Comparison of ENCODE assay signal across 35 cellular contexts in the genomic region with DNA sequence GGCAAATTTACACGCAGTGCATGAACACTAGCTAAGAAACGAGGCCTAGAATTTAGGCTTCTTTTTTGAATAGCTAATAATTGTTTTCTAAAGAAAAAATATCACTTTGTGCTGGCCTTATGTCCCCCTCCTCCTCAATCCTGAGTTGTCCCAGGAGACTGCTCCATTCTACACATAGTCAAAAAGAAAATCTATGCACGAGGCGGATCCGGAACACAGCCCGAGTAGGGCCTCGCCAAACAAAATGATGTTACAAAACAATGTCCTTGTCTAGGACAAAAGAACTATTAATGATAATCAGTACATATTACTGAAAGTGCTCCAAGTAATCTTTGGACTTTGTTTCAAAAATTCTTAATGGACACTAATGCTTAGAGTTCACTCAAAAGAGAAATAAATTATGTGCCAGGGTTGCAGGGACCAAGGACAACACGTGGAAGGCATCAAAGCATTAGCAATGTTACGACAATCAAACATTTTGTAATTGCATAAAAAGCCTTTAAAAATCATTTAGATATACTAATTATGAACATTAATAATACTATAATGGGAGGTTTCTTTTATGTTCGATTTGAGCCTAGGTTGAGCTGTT.
"Had no signal": no experiment of that assay in that cellular context is flagged by ENCODE, and none has a peak within 500 bp of the region (broad histone marks: within the 10 kb centered on the region; RNA-seq: fewer than 3 reads in every experiment).

No MANE protein-coding gene starts in this region.

- H3K36me3 Mint-ChIP-seq: activated CD4-positive, alpha-beta memory T cell treated with anti-CD3 and anti-CD28 coated beads for 36 hours; activated naive CD8-positive, alpha-beta T cell treated with anti-CD3 and anti-CD28 coated beads for 36 hours; brain; T-cell had no signal

- H3K27ac Mint-ChIP-seq: activated B cell treated with CpG ODN at 0.5 μM for 24 hours; activated CD4-positive, alpha-beta memory T cell treated with anti-CD3 and anti-CD28 coated beads for 36 hours; activated CD4-positive, alpha-beta T cell treated with anti-CD3 and anti-CD28 coated beads, Interleukin-2, amount 10 ng/mL, durations not matched to agents 24 days and 14 days; activated CD8-positive, alpha-beta T cell treated with anti-CD3 and anti-CD28 coated beads for 36 hours; activated naive CD4-positive, alpha-beta T cell treated with anti-CD3 and anti-CD28 coated beads for 36 hours; activated naive CD4-positive, alpha-beta T cell treated with anti-CD3 and anti-CD28 coated beads, Interleukin-2, amount 50 U/mL, for 72 hours; activated naive CD8-positive, alpha-beta T cell treated with anti-CD3 and anti-CD28 coated beads for 36 hours; activated T-cell treated with anti-CD3 and anti-CD28 coated beads, Interleukin-2, amount 50 U/mL, for 72 hours; activated T-helper 1 cell treated with anti-CD3 and anti-CD28 coated beads, Interleukin-12 subunit alpha, Interleukin-12 subunit beta, Interleukin-2, Interleukin-4 antibody, amounts not matched to agents 30 ng/mL and 10 ng/mL and 1 ng/mL, durations not matched to agents 14 hours and 24 hours and 36 hours; activated T-helper 17 cell treated with anti-CD3 and anti-CD28 coated beads, Interleukin-2, amount 50 U/mL, for 72 hours; brain; T-cell; T-helper 2 cell treated with Interferon-gamma antibody and Interleukin-4, amounts not matched to agents 5 μg/mL and 100 μg/mL, for 36 hours had no signal

- H3K4me1 Mint-ChIP-seq: activated B cell treated with CpG ODN at 0.5 μM for 24 hours, brain had no signal

- H3K27ac ChIP-seq: ascending aorta, cardiac muscle cell, VCaP had no signal

- ATAC-seq: activated CD8-positive, alpha-beta T cell treated with anti-CD3 and anti-CD28 coated beads for 36 hours; activated naive CD4-positive, alpha-beta T cell treated with anti-CD3 and anti-CD28 coated beads, Interleukin-2, amount 50 U/mL, for 72 hours; activated T-cell treated with anti-CD3 and anti-CD28 coated beads, Interleukin-2, amount 50 U/mL, for 4 hours; activated T-cell treated with anti-CD3 and anti-CD28 coated beads, Interleukin-2, amount 50 U/mL, for 72 hours; activated T-helper 17 cell treated with anti-CD3 and anti-CD28 coated beads, Interleukin-2, amount 50 U/mL, for 72 hours; T-cell had no signal

- H3K27me3 ChIP-seq: ascending aorta, cardiac muscle cell had no signal

- H3K36me3 ChIP-seq: ascending aorta, cardiac muscle cell had no signal

- H3K4me3 Mint-ChIP-seq: activated B cell treated with CpG ODN at 0.5 μM for 24 hours; activated CD4-positive, alpha-beta memory T cell treated with anti-CD3 and anti-CD28 coated beads for 36 hours; activated CD4-positive, alpha-beta T cell treated with anti-CD3 and anti-CD28 coated beads, Interleukin-2, amount 10 ng/mL, durations not matched to agents 24 days and 14 days; activated CD8-positive, alpha-beta T cell treated with anti-CD3 and anti-CD28 coated beads for 36 hours; activated naive CD4-positive, alpha-beta T cell treated with anti-CD3 and anti-CD28 coated beads for 36 hours; activated naive CD8-positive, alpha-beta T cell treated with anti-CD3 and anti-CD28 coated beads for 36 hours; activated T-cell treated with anti-CD3 and anti-CD28 coated beads, Interleukin-2, amount 50 U/mL, for 4 hours; activated T-cell treated with anti-CD3 and anti-CD28 coated beads, Interleukin-2, amount 50 U/mL, for 72 hours; activated T-helper 1 cell treated with anti-CD3 and anti-CD28 coated beads, Interleukin-12 subunit alpha, Interleukin-12 subunit beta, Interleukin-2, Interleukin-4 antibody, amounts not matched to agents 30 ng/mL and 10 ng/mL and 1 ng/mL, durations not matched to agents 14 hours and 24 hours and 36 hours; activated T-helper 17 cell treated with anti-CD3 and anti-CD28 coated beads, Interleukin-2, amount 50 U/mL, for 72 hours; brain; central memory CD8-positive, alpha-beta T cell; T-cell; T-helper 2 cell treated with Interferon-gamma antibody and Interleukin-4, amounts not matched to agents 5 μg/mL and 100 μg/mL, for 36 hours had no signal

- H3K4me1 ChIP-seq: ascending aorta had no signal

- H3K4me3 ChIP-seq: ascending aorta, cardiac muscle cell had no signal

- DNase-seq: activated B cell treated with CpG ODN at 0.5 μM for 24 hours; activated CD4-positive, alpha-beta memory T cell treated with anti-CD3 and anti-CD28 coated beads for 36 hours; activated CD4-positive, alpha-beta T cell treated with anti-CD3 and anti-CD28 coated beads for 4 hours; activated CD4-positive, alpha-beta T cell treated with anti-CD3 and anti-CD28 coated beads, Interleukin-2, amount 10 ng/mL, durations not matched to agents 24 days and 14 days; activated CD4-positive, alpha-beta T cell treated with anti-CD3 and anti-CD28 coated beads, Interleukin-2, amount 50 U/mL, for 1 hour; activated CD4-positive, alpha-beta T cell treated with anti-CD3 and anti-CD28 coated beads, Interleukin-2, amount 50 U/mL, for 4 hours; activated CD4-positive, CD25-positive, alpha-beta regulatory T cell treated with anti-CD3 and anti-CD28 coated beads, Interleukin-2, amount 50 U/mL, for 72 hours; activated CD8-positive, alpha-beta memory T cell treated with anti-CD3 and anti-CD28 coated beads, Interleukin-2, amount 50 U/mL, for 4 hours; activated CD8-positive, alpha-beta T cell treated with anti-CD3 and anti-CD28 coated beads for 36 hours; activated effector memory CD4-positive, alpha-beta T cell treated with anti-CD3 and anti-CD28 coated beads, Interleukin-2, amount 50 U/mL, for 16 hours; activated gamma-delta T cell treated with Interleukin-2 at 50 U/mL for 16 hours; activated naive CD4-positive, alpha-beta T cell; activated naive CD4-positive, alpha-beta T cell treated with anti-CD3 and anti-CD28 coated beads for 36 hours; activated naive CD4-positive, alpha-beta T cell treated with anti-CD3 and anti-CD28 coated beads, Interleukin-2, amount 50 U/mL, for 16 hours; activated naive CD8-positive, alpha-beta T cell treated with anti-CD3 and anti-CD28 coated beads for 36 hours; activated T-cell treated with anti-CD3 and anti-CD28 coated beads for 4 hours; activated T-cell treated with anti-CD3 and anti-CD28 coated beads, Interleukin-2, amount 50 U/mL, for 1 hour; activated T-cell treated with anti-CD3 and anti-CD28 coated beads, Interleukin-2, amount 50 U/mL, for 4 hours; activated T-cell treated with anti-CD3 and anti-CD28 coated beads, Interleukin-2, amount 50 U/mL, for 72 hours; amygdala; anterior cingulate cortex; caudate nucleus; cerebellar nuclear complex; T-cell; T-helper 2 cell; T-helper 9 cell had no signal

- H3K27me3 Mint-ChIP-seq: activated B cell treated with CpG ODN at 0.5 μM for 24 hours; activated CD4-positive, alpha-beta memory T cell treated with anti-CD3 and anti-CD28 coated beads for 36 hours; activated CD4-positive, alpha-beta T cell treated with anti-CD3 and anti-CD28 coated beads, Interleukin-2, amount 10 ng/mL, durations not matched to agents 24 days and 14 days; activated CD8-positive, alpha-beta T cell treated with anti-CD3 and anti-CD28 coated beads for 36 hours; activated naive CD8-positive, alpha-beta T cell treated with anti-CD3 and anti-CD28 coated beads for 36 hours; activated T-helper 17 cell treated with anti-CD3 and anti-CD28 coated beads, Interleukin-2, amount 50 U/mL, for 72 hours; central memory CD8-positive, alpha-beta T cell; T-cell had no signal

- H3K9me3 ChIP-seq: ascending aorta had no signal
